In the genomic region with DNA sequence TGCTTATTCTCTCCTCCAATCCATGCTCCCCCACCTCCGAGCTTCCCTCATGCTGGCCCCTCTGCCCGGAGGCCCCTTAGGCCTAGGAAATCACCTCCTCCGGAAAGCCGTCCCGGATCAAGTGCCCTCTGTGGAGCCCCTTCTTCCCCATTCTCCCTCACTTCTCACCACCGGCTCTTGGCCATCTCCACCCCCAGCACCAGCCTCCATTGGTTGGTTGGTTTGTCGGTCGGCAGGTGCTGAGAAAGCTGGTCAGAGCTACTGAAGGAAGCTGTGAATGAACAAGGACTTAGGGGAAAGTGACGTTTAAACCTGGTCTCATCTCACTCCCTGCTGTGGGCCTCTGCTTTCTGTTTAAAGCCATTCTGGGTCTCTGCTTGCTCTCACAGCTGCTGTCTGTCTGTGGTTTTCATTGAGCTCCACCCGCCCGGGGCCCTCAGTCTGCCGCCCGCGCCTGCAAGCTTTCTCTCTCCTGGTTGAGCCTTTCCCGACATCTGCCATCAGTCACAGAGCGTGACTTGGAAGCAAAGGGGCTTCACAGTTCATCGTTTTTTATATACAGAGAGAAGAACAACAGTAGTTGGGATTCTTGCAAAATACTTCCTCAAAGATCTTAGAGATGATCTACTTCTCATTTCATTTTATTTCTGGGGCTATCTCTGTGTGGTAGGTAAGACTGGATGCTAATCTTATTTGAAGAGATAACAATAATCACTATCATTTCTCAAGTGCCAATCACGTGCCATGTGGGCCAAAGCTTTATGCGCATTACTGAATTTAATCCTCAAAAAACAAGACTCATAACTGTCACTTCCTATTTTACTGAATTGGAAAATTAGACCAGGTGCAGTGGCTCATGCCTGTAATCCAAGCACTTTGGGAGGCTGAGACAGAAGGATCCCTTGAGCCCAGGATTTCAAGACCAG, we compare ENCODE assay signal across 8 cellular contexts.
DNase-seq lines count a peak whose midpoint lies in the region; ATAC-seq and TF ChIP-seq lines count a peak whose summit lies in the region.

No MANE protein-coding gene starts in this region.

- H3K36me3 ChIP-seq in BLaER1 treated with 17β-estradiol and CSF1 and Interleukin-3, amounts not matched to agents 10 nM and 100 nM: no peaks in the 10 kb centered on the region
- no peaks in the 10 kb centered on the region for H3K36me3 ChIP-seq in Loucy (ENCODE audit: insufficient read depth, low read length)
- H3K36me3 ChIP-seq in heart left ventricle: no peaks in the 10 kb centered on the region
- no peaks in the 10 kb centered on the region for H3K36me3 ChIP-seq in stomach

- peak overlapping the region; percentile 82 to 91 (median 87) for H3K4me2 ChIP-seq in BLaER1 treated with 17β-estradiol and CSF1 and Interleukin-3, amounts not matched to agents 10 nM and 100 nM
- peak overlapping the region; percentile 69 for H3K4me2 ChIP-seq in Loucy (ENCODE audit: low read depth, low read length, poor library complexity, severe bottlenecking)

- ATAC-seq in GM19467 (IDR thresholded peaks at IDR 0.05; ENCODE audit: unreplicated experiment) (peak; percentile 54), heart left ventricle (peak; percentile 39 to 53 (median 47))

- TF ChIP-seq CTCF in Loucy (conservative IDR thresholded peaks at IDR 0.05; ENCODE audit: low read length): no peak
- TF ChIP-seq CTCF in heart left ventricle (IDR thresholded peaks at IDR 0.05): no peak
- TF ChIP-seq CTCF in stomach (IDR thresholded peaks at IDR 0.05): no peak

- peak overlapping the region in 7 of 10 experiments; percentile 8 to 51 (median 25); a peak in 8 of 20 replicates for H3K4me3 ChIP-seq in BLaER1 treated with 17β-estradiol and CSF1 and Interleukin-3, amounts not matched to agents 10 nM and 100 nM
- H3K4me3 ChIP-seq in Loucy (ENCODE audit: low read length, poor library complexity, severe bottlenecking) (peak overlapping the region; percentile 46), heart left ventricle (no peak overlapping the region), stomach (no peak overlapping the region)

- H3K27ac ChIP-seq in BLaER1 treated with 17β-estradiol and CSF1 and Interleukin-3, amounts not matched to agents 10 nM and 100 nM: peak overlapping the region in 10 of 11 experiments; percentile 1 to 72 (median 66); a peak in 19 of 22 replicates
- H3K27ac ChIP-seq in heart left ventricle: peak overlapping the region in 6 of 12 donors; percentile 5 to 57 (median 30)
- H3K27ac ChIP-seq in stomach: peak overlapping the region in 2 of 5 donors; percentile 9 to 15

- no peaks in the 10 kb centered on the region for H4K20me1 ChIP-seq in BLaER1 treated with 17β-estradiol and CSF1 and Interleukin-3, amounts not matched to agents 10 nM and 100 nM
- H4K20me1 ChIP-seq in Loucy (ENCODE audit: insufficient read depth, low read length, poor library complexity, severe bottlenecking): no peaks in the 10 kb centered on the region

- 48 to 72% (median 63%) methylated on average over 19 of the region's 19 CpGs for WGBS in heart left ventricle, 4 donors
- 22 to 37% (median 31%) methylated on average over 19 of the region's 19 CpGs for WGBS in stomach, 5 donors

- peak; percentile 38 to 46 for DNase-seq in activated CD4-positive, alpha-beta T cell treated with anti-CD3 and anti-CD28 coated beads, Interleukin-2, amount 50 U/mL, for 4 hours
- DNase-seq in heart left ventricle: peak in 4 of 5 donors; percentile 43 to 71 (median 61)
- peak; percentile 76 for DNase-seq in stimulated activated CD8-positive, alpha-beta memory T cell treated with anti-CD3 and anti-CD28 coated beads, Interleukin-4, amount 100 ng/mL, for 48 hours
- no peak for DNase-seq in stomach
- no peak for DNase-seq in hepatic stellate cell (ENCODE audit: low spot score)

- no peaks in the 10 kb centered on the region; a peak in 3 of 22 replicates for H3K27me3 ChIP-seq in BLaER1 treated with 17β-estradiol and CSF1 and Interleukin-3, amounts not matched to agents 10 nM and 100 nM
- H3K27me3 ChIP-seq in Loucy (ENCODE audit: insufficient read depth, low read length, poor library complexity, severe bottlenecking) (no peaks in the 10 kb centered on the region), heart left ventricle (no peaks in the 10 kb centered on the region), stomach (peaks cover 0 to 60% (median 0%) of the 10 kb centered on the region in 3 donors)

- no peaks in the 10 kb centered on the region for H3K9me3 ChIP-seq in BLaER1 treated with 17β-estradiol and CSF1 and Interleukin-3, amounts not matched to agents 10 nM and 100 nM (replicated peaks in 1 of 11)
- no peaks in the 10 kb centered on the region for H3K9me3 ChIP-seq in Loucy (ENCODE audit: insufficient read depth, low read depth, low read length)
- no peaks in the 10 kb centered on the region for H3K9me3 ChIP-seq in heart left ventricle
- no peaks in the 10 kb centered on the region for H3K9me3 ChIP-seq in stomach

- peaks cover 70 to 88% (median 83%) of the 10 kb centered on the region in 10 experiments for H3K4me1 ChIP-seq in BLaER1 treated with 17β-estradiol and CSF1 and Interleukin-3, amounts not matched to agents 10 nM and 100 nM
- H3K4me1 ChIP-seq in Loucy (ENCODE audit: insufficient read depth, low read length, poor library complexity, severe bottlenecking): peaks cover 44% of the 10 kb centered on the region
- H3K4me1 ChIP-seq in heart left ventricle: peaks cover 0 to 47% (median 19%) of the 10 kb centered on the region in 12 donors
- peaks cover 8 to 31% (median 16%) of the 10 kb centered on the region in 4 donors for H3K4me1 ChIP-seq in stomach

- TF ChIP-seq EP300 in stomach (IDR thresholded peaks at IDR 0.05): no peak

- no peak overlapping the region for H2AFZ ChIP-seq in Loucy (ENCODE audit: low read length)

- H3K9me2 ChIP-seq in Loucy (replicated peaks; ENCODE audit: low read depth, low read length): no peaks in the 10 kb centered on the region

- H3K9ac ChIP-seq in BLaER1 treated with 17β-estradiol and CSF1 and Interleukin-3, amounts not matched to agents 10 nM and 100 nM: peak overlapping the region in 10 of 11 experiments; percentile 28 to 66 (median 58); a peak in 18 of 22 replicates
- no peak overlapping the region for H3K9ac ChIP-seq in Loucy (ENCODE audit: low read depth, low read length, poor library complexity, severe bottlenecking)

- intact Hi-C loops in heart left ventricle (cut with DNase I) (loop anchor here in 1 of 10 donors (10.0 kb wide), 1 partner anchor 63 kb away; no protein-coding TSS in a partner anchor), stomach (cut with DNase I; ENCODE audit: low total_unique reads) (loop anchor here (10.0 kb wide), 1 partner anchor 183 kb away; the partner anchor contains the start of gene CHRNB2)

- TF ChIP-seq POLR2A in heart left ventricle (IDR thresholded peaks at IDR 0.05): no peak
- TF ChIP-seq POLR2A in stomach (IDR thresholded peaks at IDR 0.05): no peak

- no peaks in the 10 kb centered on the region for H3K79me2 ChIP-seq in Loucy (ENCODE audit: insufficient read depth, low read length)

- H3F3A ChIP-seq in Loucy (ENCODE audit: low read depth): no peaks in the 10 kb centered on the region

Comparison
In these comparisons a context has a peak if more than half of its experiments do, and no peak if none do; other contexts are left out.
1. H3K4me3 ChIP-seq: peak in BLaER1 treated with 17β-estradiol and CSF1 and Interleukin-3, amounts not matched to agents 10 nM and 100 nM (7 of 10) and Loucy (single experiment); none in heart left ventricle (0 of 12) and stomach (0 of 4).
2. DNase-seq: peak in activated CD4-positive, alpha-beta T cell treated with anti-CD3 and anti-CD28 coated beads, Interleukin-2, amount 50 U/mL, for 4 hours (2 of 2), heart left ventricle (4 of 5) and stimulated activated CD8-positive, alpha-beta memory T cell treated with anti-CD3 and anti-CD28 coated beads, Interleukin-4, amount 100 ng/mL, for 48 hours (single experiment); none in stomach (single experiment) and hepatic stellate cell (single experiment).